In genomic region chr9:91428927-91429351, GRCh38 we compare ENCODE assay signal across 18 cellular contexts. TPM values are rescaled to one million over a fixed set of nuclear protein-coding genes. Genes with fewer than 3 reads are reported as not detected.
DNase-seq lines count a peak whose midpoint lies in the region; ATAC-seq and TF ChIP-seq lines count a peak whose summit lies in the region.
"Had no signal": no experiment of that assay in that cellular context is flagged by ENCODE, and none has a peak within 500 bp of the region (broad histone marks: within the 10 kb centered on the region; RNA-seq: fewer than 3 reads in every experiment).

No MANE protein-coding gene starts in this region.

- no peak overlapping the region for H3K56ac ChIP-seq in mesendoderm (ENCODE audit: low read length)

- no peak overlapping the region for H3K27ac ChIP-seq in mesendoderm (ENCODE audit: low read depth, low read length)
- H3K27ac ChIP-seq: uterus had no signal

- H3K36me3 Mint-ChIP-seq in activated CD4-positive, alpha-beta memory T cell treated with anti-CD3 and anti-CD28 coated beads, Interleukin-2, amount 10 ng/mL, durations not matched to agents 7 days and 5 days (ENCODE audit: low read depth) = peaks cover 4% of the 10 kb centered on the region
- no peaks in the 10 kb centered on the region for H3K36me3 Mint-ChIP-seq in activated CD4-positive, alpha-beta memory T cell treated with anti-CD3 and anti-CD28 coated beads for 36 hours
- H3K36me3 Mint-ChIP-seq: activated naive CD8-positive, alpha-beta T cell treated with anti-CD3 and anti-CD28 coated beads, Interleukin-2, amount 10 ng/mL, durations not matched to agents 7 days and 5 days had no signal

- CTCF ChIA-PET in activated CD4-positive, alpha-beta memory T cell treated with anti-CD3 and anti-CD28 coated beads, Interleukin-2, amount 10 ng/mL, durations not matched to agents 7 days and 5 days (lab: Charles Lee) = interaction anchor here (1.6 to 7.3 kb wide), 5 partner anchors 69 to 514 kb away, joined by 3 to 61 read pairs (median 12); partner anchors contain the start of gene AUH
- CTCF ChIA-PET in activated CD4-positive, alpha-beta memory T cell treated with anti-CD3 and anti-CD28 coated beads for 36 hours (lab: Charles Lee) = interaction anchor here (0.6 to 7.3 kb wide), 8 partner anchors 11 to 514 kb away, joined by 3 to 84 read pairs (median 6); no protein-coding TSS in a partner anchor

- no peaks in the 10 kb centered on the region for H3K79me1 ChIP-seq in mesendoderm (ENCODE audit: low read length)

- no peak overlapping the region for H4K5ac ChIP-seq in mesendoderm (ENCODE audit: low read length)

- H3K4me1 ChIP-seq in mesendoderm (ENCODE audit: control insufficient read depth, low read depth, low read length) = peaks cover 3% of the 10 kb centered on the region
- H3K4me1 ChIP-seq: uterus had no signal

- no CpG with 5 or more reads among the region's 5 CpGs for WGBS in mesendoderm (ENCODE audit: extremely low coverage, insufficient coverage, low lambda C conversion rate)

- no peak for TF ChIP-seq CTCF in fibroblast of the aortic adventitia (IDR thresholded peaks at IDR 0.05; ENCODE audit: insufficient read depth, low read length)

- no peak overlapping the region for H4K8ac ChIP-seq in mesendoderm (ENCODE audit: low read depth, low read length)

- peak overlapping the region; percentile 32 for H3K27ac Mint-ChIP-seq in activated CD4-positive, alpha-beta memory T cell treated with anti-CD3 and anti-CD28 coated beads, Interleukin-2, amount 10 ng/mL, durations not matched to agents 7 days and 5 days
- no peak overlapping the region for H3K27ac Mint-ChIP-seq in activated CD4-positive, alpha-beta memory T cell treated with anti-CD3 and anti-CD28 coated beads for 36 hours
- H3K27ac Mint-ChIP-seq: activated B cell treated with CpG ODN at 0.5 μM for 24 hours; activated naive CD8-positive, alpha-beta T cell treated with anti-CD3 and anti-CD28 coated beads, Interleukin-2, amount 10 ng/mL, durations not matched to agents 7 days and 5 days; nephron had no signal

- DNase-seq in activated CD4-positive, alpha-beta memory T cell treated with anti-CD3 and anti-CD28 coated beads, Interleukin-2, amount 10 ng/mL, durations not matched to agents 7 days and 5 days = no peak
- no peak for DNase-seq in activated CD4-positive, alpha-beta memory T cell treated with anti-CD3 and anti-CD28 coated beads for 36 hours
- DNase-seq in NOMO-1 treated with dmso at 0.1 percent for 144 hours (lab: John Stamatoyannopoulos, UW; ENCODE audit: unreplicated experiment) (peak; percentile 16), fibroblast of the aortic adventitia (ENCODE audit: low read depth) (peak; percentile 93), stromal cell of bone marrow (ENCODE audit: low read depth) (peak; percentile 70), mesendoderm (no peak), epidermal melanocyte (ENCODE audit: insufficient read length, low spot score) (no peak)
- DNase-seq: activated B cell treated with CpG ODN at 0.5 μM for 24 hours; activated naive CD8-positive, alpha-beta T cell treated with anti-CD3 and anti-CD28 coated beads, Interleukin-2, amount 10 ng/mL, durations not matched to agents 7 days and 5 days; left ventricle myocardium superior; NCI-H1105 treated with DMSO at 0.1 percent for 48 hours; NCI-H2227 treated with DMSO at 0.1 percent for 48 hours; stimulated activated CD4-positive, alpha-beta T cell treated with anti-CD3 and anti-CD28 coated beads, Interleukin-4, amount 100 ng/mL, for 4 hours had no signal

- H3K27me3 Mint-ChIP-seq in activated CD4-positive, alpha-beta memory T cell treated with anti-CD3 and anti-CD28 coated beads, Interleukin-2, amount 10 ng/mL, durations not matched to agents 7 days and 5 days = peaks cover 2% of the 10 kb centered on the region
- peaks cover 4% of the 10 kb centered on the region for H3K27me3 Mint-ChIP-seq in activated CD4-positive, alpha-beta memory T cell treated with anti-CD3 and anti-CD28 coated beads for 36 hours
- H3K27me3 Mint-ChIP-seq: central memory CD8-positive, alpha-beta T cell had no signal

- no peaks in the 10 kb centered on the region for H3K79me2 ChIP-seq in mesendoderm (ENCODE audit: control insufficient read depth, insufficient read depth, low read length)

- no peak overlapping the region for H2BK120ac ChIP-seq in mesendoderm (ENCODE audit: low read depth, low read length)

- no peak overlapping the region for H2BK15ac ChIP-seq in mesendoderm (replicated peaks; ENCODE audit: low read depth)

- H3K9ac ChIP-seq in mesendoderm (ENCODE audit: low read length) = no peak overlapping the region

- intact Hi-C loops in activated CD4-positive, alpha-beta memory T cell treated with anti-CD3 and anti-CD28 coated beads for 36 hours (cut with micrococcal nuclease) = loop anchor here (5.0 kb wide), 1 partner anchor 342 kb away; no protein-coding TSS in a partner anchor

- no peaks in the 10 kb centered on the region for H3K36me3 ChIP-seq in mesendoderm (ENCODE audit: control insufficient read depth, insufficient read depth, low read length)
- H3K36me3 ChIP-seq: uterus had no signal

- no peaks in the 10 kb centered on the region for H3K9me3 Mint-ChIP-seq in activated CD4-positive, alpha-beta memory T cell treated with anti-CD3 and anti-CD28 coated beads, Interleukin-2, amount 10 ng/mL, durations not matched to agents 7 days and 5 days
- no peaks in the 10 kb centered on the region for H3K9me3 Mint-ChIP-seq in activated CD4-positive, alpha-beta memory T cell treated with anti-CD3 and anti-CD28 coated beads for 36 hours
- H3K9me3 Mint-ChIP-seq: activated B cell treated with CpG ODN at 0.5 μM for 24 hours; activated naive CD8-positive, alpha-beta T cell treated with anti-CD3 and anti-CD28 coated beads, Interleukin-2, amount 10 ng/mL, durations not matched to agents 7 days and 5 days; central memory CD8-positive, alpha-beta T cell; nephron had no signal

- no peak overlapping the region for H3K23ac ChIP-seq in mesendoderm (ENCODE audit: low read length)

- no peak overlapping the region for H3K4me2 ChIP-seq in mesendoderm (ENCODE audit: low read length)

- H3K18ac ChIP-seq in mesendoderm (ENCODE audit: low read length) = no peak overlapping the region

- no peaks in the 10 kb centered on the region for H3K27me3 ChIP-seq in mesendoderm (ENCODE audit: insufficient read depth, low read length, poor library complexity)
- H3K27me3 ChIP-seq: uterus had no signal

- no peak overlapping the region for H3K4ac ChIP-seq in mesendoderm (ENCODE audit: low read depth, low read length)

- H3K4me3 ChIP-seq in fibroblast of the aortic adventitia (ENCODE audit: low read depth, low read length) (no peak overlapping the region), mesendoderm (ENCODE audit: low read length) (no peak overlapping the region)
- H3K4me3 ChIP-seq: uterus had no signal

- POLR2A ChIA-PET in activated CD4-positive, alpha-beta memory T cell treated with anti-CD3 and anti-CD28 coated beads, Interleukin-2, amount 10 ng/mL, durations not matched to agents 7 days and 5 days (lab: Charles Lee) = interaction anchor here (0.7 to 1.9 kb wide), 8 partner anchors 19 to 515 kb away, joined by 3 to 8 read pairs (median 3); no protein-coding TSS in a partner anchor
- POLR2A ChIA-PET in activated CD4-positive, alpha-beta memory T cell treated with anti-CD3 and anti-CD28 coated beads for 36 hours (lab: Charles Lee) = interaction anchor here (0.8 kb wide), 1 partner anchor 278 kb away, joined by 3 read pairs; no protein-coding TSS in a partner anchor

- no peak overlapping the region for H2AK5ac ChIP-seq in mesendoderm (ENCODE audit: low read length)

- H2BK5ac ChIP-seq in mesendoderm (ENCODE audit: low read length) = no peak overlapping the region

- ATAC-seq in HG03460 (IDR thresholded peaks at IDR 0.05; ENCODE audit: unreplicated experiment) = no peak
- ATAC-seq: left ventricle myocardium superior, Panc1 had no signal

- peak overlapping the region; percentile 24 for H3K4me3 Mint-ChIP-seq in activated CD4-positive, alpha-beta memory T cell treated with anti-CD3 and anti-CD28 coated beads, Interleukin-2, amount 10 ng/mL, durations not matched to agents 7 days and 5 days
- no peak overlapping the region for H3K4me3 Mint-ChIP-seq in activated CD4-positive, alpha-beta memory T cell treated with anti-CD3 and anti-CD28 coated beads for 36 hours
- H3K4me3 Mint-ChIP-seq: activated B cell treated with CpG ODN at 0.5 μM for 24 hours; activated naive CD8-positive, alpha-beta T cell treated with anti-CD3 and anti-CD28 coated beads, Interleukin-2, amount 10 ng/mL, durations not matched to agents 7 days and 5 days; central memory CD8-positive, alpha-beta T cell had no signal

- H3K4me1 Mint-ChIP-seq in activated CD4-positive, alpha-beta memory T cell treated with anti-CD3 and anti-CD28 coated beads, Interleukin-2, amount 10 ng/mL, durations not matched to agents 7 days and 5 days = peaks cover 60% of the 10 kb centered on the region
- H3K4me1 Mint-ChIP-seq in activated CD4-positive, alpha-beta memory T cell treated with anti-CD3 and anti-CD28 coated beads for 36 hours (ENCODE audit: low read depth) = peaks cover 44% of the 10 kb centered on the region

RNA-seq across cellular contexts. Expression of gene NFIL3, which starts 5.3 kb away (rescaled TPM):
- 100 to 1,000 TPM in 1 of 2 experiments, 10 to 100 TPM in 1; 98.9 to 100 TPM for total RNA-seq in activated CD4-positive, alpha-beta memory T cell treated with anti-CD3 and anti-CD28 coated beads, Interleukin-2, amount 10 ng/mL, durations not matched to agents 7 days and 5 days
- 100 to 1,000 TPM; 102 to 104 TPM for total RNA-seq in activated CD4-positive, alpha-beta memory T cell treated with anti-CD3 and anti-CD28 coated beads for 36 hours
- total RNA-seq in fibroblast of the aortic adventitia (ENCODE audit: low replicate concordance) = 18.8 and 21.4 TPM in 2 replicates
- polyA plus RNA-seq in mesendoderm (2013, experiment 1 of 2) = 10.4 TPM
- polyA plus RNA-seq in mesendoderm (2013, experiment 2 of 2) = 11.0 TPM

Comparison
In these comparisons a context has a peak if more than half of its experiments do, and no peak if none do; other contexts are left out.
1. DNase-seq: peak in NOMO-1 treated with dmso at 0.1 percent for 144 hours (single experiment), fibroblast of the aortic adventitia (single experiment) and stromal cell of bone marrow (single experiment); none in activated CD4-positive, alpha-beta memory T cell treated with anti-CD3 and anti-CD28 coated beads, Interleukin-2, amount 10 ng/mL, durations not matched to agents 7 days and 5 days (single experiment), activated CD4-positive, alpha-beta memory T cell treated with anti-CD3 and anti-CD28 coated beads for 36 hours (single experiment), mesendoderm (single experiment) and epidermal melanocyte (single experiment).